In the genomic region with DNA sequence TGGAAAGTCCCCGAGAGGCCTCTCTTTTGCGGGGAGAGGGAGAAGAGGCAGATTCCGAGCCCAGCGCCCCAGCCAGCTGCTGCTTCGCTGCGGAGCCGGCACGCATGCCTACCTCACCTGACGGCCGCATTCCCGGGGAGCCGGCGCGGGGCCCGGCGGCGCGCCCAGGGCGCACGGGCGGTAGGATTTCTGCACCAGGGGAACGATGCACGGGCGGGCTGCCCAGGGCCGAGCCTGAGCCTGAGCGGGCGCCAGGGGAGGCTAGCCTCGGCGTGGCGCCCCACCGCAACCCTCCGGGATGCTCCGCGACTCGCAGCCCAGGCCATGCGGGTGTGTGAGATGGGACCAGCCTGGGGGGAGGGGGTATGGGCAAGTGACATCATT, we compare ENCODE assay signal across 10 cellular contexts.
DNase-seq lines count a peak whose midpoint lies in the region; ATAC-seq, FAIRE-seq and TF ChIP-seq lines count a peak whose summit lies in the region.
"Had no signal": no experiment of that assay in that cellular context is flagged by ENCODE, and none has a peak within 500 bp of the region (broad histone marks: within the 10 kb centered on the region; RNA-seq: fewer than 3 reads in every experiment).

No MANE protein-coding gene starts in this region.

- no peaks in the 10 kb centered on the region for H3K4me1 ChIP-seq in HUES64 (ENCODE audit: insufficient read depth, low read length)
- peaks cover 0 to 8% (median under 1%) of the 10 kb centered on the region in 4 experiments; a peak in 5 of 7 replicates for H3K4me1 ChIP-seq in H1 (replicated peaks in 1 of 4; ENCODE audit: control insufficient read depth in 3 of 4, insufficient read depth in 4 of 4, low read length in 3 of 4)
- H3K4me1 ChIP-seq: adrenal gland had no signal

- H2BK20ac ChIP-seq in H1 (ENCODE audit: low read length), result no peak overlapping the region

- CTCF ChIA-PET in H1 (lab: Charles Lee; ENCODE audit: partially characterized antibody), result interaction anchor here (0.9 to 1.3 kb wide), 2 partner anchors 34 to 59 kb away, joined by 3 to 4 read pairs; no protein-coding TSS in a partner anchor

- no peak overlapping the region for H2BK120ac ChIP-seq in H1 (replicated peaks; ENCODE audit: low read depth, low read length)

- H2BK12ac ChIP-seq in H1 (ENCODE audit: low read depth, low read length), result no peak overlapping the region

- no peak for TF ChIP-seq CTCF in H1 (IDR thresholded peaks at IDR 0.05; ENCODE audit: control extremely low read depth in 1 of 3, insufficient read depth in 1 of 3, low read depth in 1 of 3, low read length in 3 of 3)
- no peak for TF ChIP-seq CTCF in nephron progenitor cell (IDR thresholded peaks at IDR 0.05)

- DNase-seq in AG08396 (ENCODE audit: low spot score) (peak; percentile 20), H1 (ENCODE audit: low read depth in 1 of 2, low spot score in 2 of 2) (peak in 1 of 2 experiments; percentile 48), nephron progenitor cell (peak; percentile 64), amniotic stem cell (lab: John Stamatoyannopoulos, UW) (no peak), NCI-H2081 treated with DMSO at 0.1 percent for 48 hours (lab: John Stamatoyannopoulos, UW) (no peak), NCI-H345 (lab: John Stamatoyannopoulos, UW) (no peak)
- DNase-seq: adrenal gland, NCI-H1436 treated with DMSO at 0.1 percent for 48 hours had no signal

- no peak overlapping the region for H3K4ac ChIP-seq in H1 (replicated peaks; ENCODE audit: insufficient read length, low read depth, low read length)

- POLR2A ChIA-PET in H1 (lab: Charles Lee; ENCODE audit: partially characterized antibody), result no interaction called here

- no peak overlapping the region for H4K91ac ChIP-seq in H1 (replicated peaks; ENCODE audit: insufficient read length, low read length)

- H3K36me3 Mint-ChIP-seq in nephron progenitor cell (ENCODE audit: low read depth), result peaks cover 5% of the 10 kb centered on the region

- H2AFZ ChIP-seq in H1 (ENCODE audit: low read length), result no peak overlapping the region

- H3K9me3 ChIP-seq in HUES64 (ENCODE audit: insufficient read depth, low read depth, low read length) (no peaks in the 10 kb centered on the region), H1 (ENCODE audit: insufficient read depth in 2 of 2, low read depth in 1 of 2, low read length in 1 of 2) (no peaks in the 10 kb centered on the region)
- H3K9me3 ChIP-seq: adrenal gland had no signal

- no peak for TF ChIP-seq RAD21 in H1 (IDR thresholded peaks at IDR 0.05 in 1 of 2, conservative IDR thresholded peaks at IDR 0.05 in 1 of 2; ENCODE audit: low read depth in 2 of 2, low read length in 2 of 2)

- H4K20me1 ChIP-seq in H1 (replicated peaks in 1 of 2; ENCODE audit: control insufficient read depth in 1 of 2, insufficient read depth in 2 of 2, low read length in 2 of 2), result peaks cover 2 to 6% of the 10 kb centered on the region in 2 experiments

- H3K27me3 ChIP-seq in HUES64 (ENCODE audit: insufficient read depth, low read length), result peaks cover 37% of the 10 kb centered on the region
- H3K27me3 ChIP-seq in H1 (replicated peaks in 1 of 4; ENCODE audit: control insufficient read depth in 3 of 4, extremely low read depth in 1 of 4, insufficient read depth in 3 of 4, low read length in 3 of 4), result peaks cover 2 to 40% (median 22%) of the 10 kb centered on the region in 4 experiments; a peak in 6 of 7 replicates

- no peak overlapping the region for H3K27ac Mint-ChIP-seq in nephron progenitor cell

- H3K9me3 Mint-ChIP-seq in nephron progenitor cell, result peaks cover 6% of the 10 kb centered on the region

- H3K18ac ChIP-seq in H1 (ENCODE audit: extremely low read depth, low read length), result no peak overlapping the region; the same call in 1 of the 2 replicates

- no peak overlapping the region for H4K5ac ChIP-seq in H1 (ENCODE audit: insufficient read length, low read depth, low read length)

- no peak overlapping the region for H2BK15ac ChIP-seq in H1 (ENCODE audit: low read length)

- H3K9ac ChIP-seq in HUES64 (ENCODE audit: low read depth, low read length), result no peak overlapping the region
- no peak overlapping the region for H3K9ac ChIP-seq in H1 (replicated peaks in 1 of 4; ENCODE audit: extremely low read depth in 1 of 4, low read depth in 3 of 4, low read length in 3 of 4)

- H3K4me3 ChIP-seq in HUES64 (ENCODE audit: low read length), result peak overlapping the region; percentile 54
- peak overlapping the region; percentile 19 to 59 (median 35); a peak in 7 of 8 replicates for H3K4me3 ChIP-seq in H1 (ENCODE audit: extremely low read depth in 1 of 4, insufficient read depth in 2 of 4, low read depth in 3 of 4, low read length in 4 of 4)

- no peak for FAIRE-seq in H1 (lab: Jason Lieb, UNC)

- H3K4me2 ChIP-seq in H1 (ENCODE audit: insufficient read depth in 1 of 2, low read depth in 2 of 2, low read length in 2 of 2), result peak overlapping the region; percentile 77 to 90

- H3K23ac ChIP-seq in H1 (ENCODE audit: insufficient read length), result no peak overlapping the region

- no peak overlapping the region for H2BK5ac ChIP-seq in H1 (ENCODE audit: low read depth, low read length)

- no peak overlapping the region for H4K8ac ChIP-seq in H1 (ENCODE audit: extremely low read depth, insufficient read depth, low read length)

- ATAC-seq in GM19463 (IDR thresholded peaks at IDR 0.05; ENCODE audit: unreplicated experiment), result no peak

- no peak overlapping the region for H3K14ac ChIP-seq in H1 (ENCODE audit: insufficient read length)

- no peak for TF ChIP-seq EP300 in H1 (IDR thresholded peaks at IDR 0.05; ENCODE audit: borderline replicate concordance in 1 of 2, low read depth in 2 of 2, low read length in 2 of 2)

- H3K23me2 ChIP-seq in H1 (ENCODE audit: low read depth, low read length), result peaks cover 4% of the 10 kb centered on the region; the same call in 1 of the 2 replicates

- H3K27ac ChIP-seq in HUES64 (ENCODE audit: low read depth, low read length) (no peak overlapping the region), H1 (ENCODE audit: low read depth, low read length) (no peak overlapping the region)
- H3K27ac ChIP-seq: adrenal gland had no signal

- H3K4me1 Mint-ChIP-seq in nephron progenitor cell, result peaks cover 40% of the 10 kb centered on the region

- H3K56ac ChIP-seq in H1 (replicated peaks; ENCODE audit: insufficient read length, low read depth, low read length), result no peak overlapping the region

- H3K79me1 ChIP-seq in H1 (ENCODE audit: low read depth, low read length), result no peaks in the 10 kb centered on the region

- WGBS in HUES64, result 2% methylated on average over 36 of the region's 36 CpGs
- WGBS in H1 (ENCODE audit: extremely low coverage in 1 of 2, insufficient coverage in 1 of 2, insufficient read length in 1 of 2, insufficient replicate concordance in 2 of 2, low coverage in 1 of 2, low lambda C conversion rate in 2 of 2, missing lambda C conversion rate in 1 of 2), 2 experiments, result 2% methylated on average over 12 of the region's 36 CpGs; no CpG with 5 or more reads in 1 of the 2 experiments

- H2AK5ac ChIP-seq in H1 (ENCODE audit: low read depth, low read length), result no peak overlapping the region

- H3K79me2 ChIP-seq in H1 (ENCODE audit: control insufficient read depth in 1 of 2, insufficient read depth in 2 of 2, low read length in 2 of 2), result no peaks in the 10 kb centered on the region

- H3K36me3 ChIP-seq in HUES64 (ENCODE audit: insufficient read depth, low read length) (no peaks in the 10 kb centered on the region), H1 (ENCODE audit: control insufficient read depth in 2 of 4, insufficient read depth in 4 of 4, low read length in 3 of 4) (no peaks in the 10 kb centered on the region)
- H3K36me3 ChIP-seq: adrenal gland had no signal

- no peak for TF ChIP-seq POLR2A in H1 (IDR thresholded peaks at IDR 0.05; ENCODE audit: control extremely low read depth in 1 of 2, low read depth in 2 of 2, low read length in 2 of 2)

- H3K4me3 Mint-ChIP-seq in nephron progenitor cell, result peak overlapping the region; percentile 84

- H3K27me3 Mint-ChIP-seq in nephron progenitor cell (ENCODE audit: low read depth, poor library complexity), result peaks cover 28% of the 10 kb centered on the region

TF ChIP-seq in H1, 55 proteins besides CTCF, POLR2A, EP300 and RAD21:
- TF ChIP-seq ASH2L (IDR thresholded peaks at IDR 0.05; ENCODE audit: low read length) (no peak), TEAD4 (IDR thresholded peaks at IDR 0.05; ENCODE audit: low read depth, low read length) (no peak), KDM1A (IDR thresholded peaks at IDR 0.05; ENCODE audit: borderline replicate concordance, low read length) (no peak)
- TF ChIP-seq, protein P1, sequence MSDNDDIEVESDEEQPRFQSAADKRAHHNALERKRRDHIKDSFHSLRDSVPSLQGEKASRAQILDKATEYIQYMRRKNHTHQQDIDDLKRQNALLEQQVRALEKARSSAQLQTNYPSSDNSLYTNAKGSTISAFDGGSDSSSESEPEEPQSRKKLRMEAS (IDR thresholded peaks at IDR 0.05), result peak; percentile 24; the same call in 1 of the 2 replicates

Comparison
In these comparisons a context has a peak if more than half of its experiments do, and no peak if none do; other contexts are left out.
1. DNase-seq: peak in AG08396 (single experiment) and nephron progenitor cell (single experiment); none in amniotic stem cell (single experiment), NCI-H2081 treated with DMSO at 0.1 percent for 48 hours (single experiment) and NCI-H345 (single experiment).